In the genomic region with DNA sequence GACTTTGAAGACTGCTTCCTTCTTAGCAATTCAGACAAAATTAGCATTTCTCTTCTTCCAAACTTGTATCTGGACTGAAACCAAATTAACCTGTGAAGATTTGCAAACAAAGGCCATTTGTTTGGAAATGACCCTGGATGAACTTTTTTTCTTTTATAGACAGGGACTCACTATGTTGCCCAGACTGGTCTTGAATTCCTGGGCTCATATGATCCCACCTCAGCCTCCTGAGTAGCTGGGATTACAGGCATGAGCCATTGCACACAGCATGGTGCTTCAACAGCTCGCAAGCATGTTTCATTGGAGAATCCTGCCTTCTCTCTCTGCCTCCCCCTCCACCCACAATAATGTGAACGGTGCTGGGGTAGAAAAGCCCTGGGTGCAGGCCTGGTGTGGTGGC, we compare ENCODE assay signal across 27 cellular contexts.
"Had no signal": no experiment of that assay in that cellular context is flagged by ENCODE, and none has a peak within 500 bp of the region (broad histone marks: within the 10 kb centered on the region; RNA-seq: fewer than 3 reads in every experiment).

No MANE protein-coding gene starts in this region.

- H3K36me3 ChIP-seq: left lung, pancreas, prostate gland, transverse colon, upper lobe of left lung had no signal

- H3K4me1 Mint-ChIP-seq: nephron, neural crest cell had no signal

- H3K4me1 ChIP-seq: left lung, pancreas, prostate gland, transverse colon had no signal

- H3K27ac Mint-ChIP-seq: memory B cell; nephron; stimulated activated naive CD8-positive, alpha-beta T cell treated with anti-CD3 and anti-CD28 coated beads, Interleukin-15, amount 100 ng/mL, for 72 hours had no signal

- DNase-seq: head of caudate nucleus; hippocampal formation; kidney; left colon; left lung; naive thymus-derived CD8-positive, alpha-beta T cell; nucleus accumbens; pancreas; posterior cingulate gyrus; retina; right cardiac atrium; stimulated activated CD4-positive, alpha-beta T cell treated with anti-CD3 and anti-CD28 coated beads, Interleukin-12 subunit alpha, Interleukin-12 subunit beta, amount 100 ng/mL, for 4 hours; stimulated activated CD4-positive, alpha-beta T cell treated with anti-CD3 and anti-CD28 coated beads, Interleukin-15, amount 100 ng/mL, for 24 hours; stimulated activated CD4-positive, alpha-beta T cell treated with anti-CD3 and anti-CD28 coated beads, Interleukin-2, amount 100 ng/mL, for 24 hours; stimulated activated CD4-positive, alpha-beta T cell treated with anti-CD3 and anti-CD28 coated beads, Interleukin-4, amount 100 ng/mL, for 24 hours; stimulated activated naive CD4-positive, alpha-beta T cell treated with Interleukin-2 at 50 U/mL for 16 hours; stimulated activated naive CD8-positive, alpha-beta T cell treated with anti-CD3 and anti-CD28 coated beads, Interleukin-15, amount 100 ng/mL, for 72 hours; substantia nigra; transverse colon; upper lobe of left lung had no signal

- H3K27me3 Mint-ChIP-seq: naive thymus-derived CD8-positive, alpha-beta T cell; stimulated activated naive CD8-positive, alpha-beta T cell treated with anti-CD3 and anti-CD28 coated beads, Interleukin-15, amount 100 ng/mL, for 72 hours had no signal

- H3K27ac ChIP-seq: left lung, pancreas, prostate gland, skin epidermis, transverse colon, upper lobe of left lung had no signal

- H3K36me3 Mint-ChIP-seq: naive thymus-derived CD8-positive, alpha-beta T cell; stimulated activated effector memory CD8-positive, alpha-beta T cell treated with anti-CD3 and anti-CD28 coated beads, Interleukin-12 subunit alpha, Interleukin-12 subunit beta, amount 100 ng/mL, for 72 hours had no signal

- H3K9me3 ChIP-seq: left lung, pancreas, prostate gland, transverse colon, upper lobe of left lung had no signal

- H3K4me3 ChIP-seq: left lung, lung, pancreas, prostate gland, skin epidermis, transverse colon, upper lobe of left lung had no signal

- H3K27me3 ChIP-seq: left lung, pancreas, transverse colon, upper lobe of left lung had no signal

- H3K9me3 Mint-ChIP-seq: memory B cell; naive thymus-derived CD8-positive, alpha-beta T cell; nephron; neural crest cell; stimulated activated effector memory CD8-positive, alpha-beta T cell treated with anti-CD3 and anti-CD28 coated beads, Interleukin-12 subunit alpha, Interleukin-12 subunit beta, amount 100 ng/mL, for 72 hours; stimulated activated naive CD8-positive, alpha-beta T cell treated with anti-CD3 and anti-CD28 coated beads, Interleukin-15, amount 100 ng/mL, for 72 hours had no signal

- H3K4me3 Mint-ChIP-seq: memory B cell; naive thymus-derived CD8-positive, alpha-beta T cell; nephron; neural crest cell; stimulated activated effector memory CD8-positive, alpha-beta T cell treated with anti-CD3 and anti-CD28 coated beads, Interleukin-12 subunit alpha, Interleukin-12 subunit beta, amount 100 ng/mL, for 72 hours; stimulated activated naive CD8-positive, alpha-beta T cell treated with anti-CD3 and anti-CD28 coated beads, Interleukin-15, amount 100 ng/mL, for 72 hours had no signal
